ENCODE assay signal across 11 cellular contexts in genomic region chr14:23364604-23365352, GRCh38. TPM values are rescaled to one million over a fixed set of nuclear protein-coding genes. Genes with fewer than 3 reads are reported as not detected.
DNase-seq lines count a peak whose midpoint lies in the region; ATAC-seq, FAIRE-seq and TF ChIP-seq lines count a peak whose summit lies in the region.
"Had no signal": no experiment of that assay in that cellular context is flagged by ENCODE, and none has a peak within 500 bp of the region (broad histone marks: within the 10 kb centered on the region; RNA-seq: fewer than 3 reads in every experiment).

A gene with protein sequence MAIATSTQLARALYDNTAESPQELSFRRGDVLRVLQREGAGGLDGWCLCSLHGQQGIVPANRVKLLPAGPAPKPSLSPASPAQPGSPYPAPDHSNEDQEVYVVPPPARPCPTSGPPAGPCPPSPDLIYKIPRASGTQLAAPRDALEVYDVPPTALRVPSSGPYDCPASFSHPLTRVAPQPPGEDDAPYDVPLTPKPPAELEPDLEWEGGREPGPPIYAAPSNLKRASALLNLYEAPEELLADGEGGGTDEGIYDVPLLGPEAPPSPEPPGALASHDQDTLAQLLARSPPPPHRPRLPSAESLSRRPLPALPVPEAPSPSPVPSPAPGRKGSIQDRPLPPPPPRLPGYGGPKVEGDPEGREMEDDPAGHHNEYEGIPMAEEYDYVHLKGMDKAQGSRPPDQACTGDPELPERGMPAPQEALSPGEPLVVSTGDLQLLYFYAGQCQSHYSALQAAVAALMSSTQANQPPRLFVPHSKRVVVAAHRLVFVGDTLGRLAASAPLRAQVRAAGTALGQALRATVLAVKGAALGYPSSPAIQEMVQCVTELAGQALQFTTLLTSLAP (minus strand): TSS chr14:23365172. CDS start chr14:23365025, 147 bp downstream.

- FAIRE-seq in GM12892 (lab: Jason Lieb, UNC), result no peak
- FAIRE-seq: GM12878 had no signal

- intact Hi-C loops in sciatic nerve (cut with DNase I), result no loop called here

- DNase-seq in H7 (peak; percentile 89), cerebellum (ENCODE audit: low spot score) (peak; percentile 25), iPS-NIHi11 (ENCODE audit: low spot score) (peak; percentile 71), sciatic nerve (ENCODE audit: low spot score) (peak; percentile 79), GM12892 (ENCODE audit: insufficient read length) (no peak), NCI-H1417 treated with DMSO at 0.1 percent for 48 hours (lab: John Stamatoyannopoulos, UW) (no peak)
- DNase-seq in stimulated activated naive CD4-positive, alpha-beta T cell (lab: John Stamatoyannopoulos, UW), result no peak
- DNase-seq: activated CD8-positive, alpha-beta T cell treated with anti-CD3 and anti-CD28 coated beads for 36 hours; Kasumi-1 had no signal

- peaks cover 9% of the 10 kb centered on the region for H3K27me3 ChIP-seq in H7 (ENCODE audit: control insufficient read depth, insufficient read depth, low read length)

- peak; percentile 72 for ATAC-seq in sciatic nerve
- no peak for ATAC-seq in GM21717 (IDR thresholded peaks at IDR 0.05; ENCODE audit: unreplicated experiment)
- ATAC-seq: activated CD8-positive, alpha-beta T cell treated with anti-CD3 and anti-CD28 coated beads for 36 hours; GM12878 had no signal

- no peak for TF ChIP-seq POLR2A in GM12892 (IDR thresholded peaks at IDR 0.05; ENCODE audit: low read depth, low read length)

- no peaks in the 10 kb centered on the region; the same call in 1 of the 2 replicates for H3K36me3 ChIP-seq in H7 (replicated peaks; ENCODE audit: control insufficient read depth, insufficient read depth, low read length)

- H3K4me3 ChIP-seq in H7 (ENCODE audit: insufficient read depth, low read depth, low read length), result peak within 1 kb of the TSS; percentile 84
- H3K4me3 ChIP-seq: GM12878 had no signal

RNA-seq across cellular contexts. Expression of the gene that starts here (rescaled TPM):
- total RNA-seq in H7 (2014; rRNA removed; shearing (Covaris generic)), result 23.1 and 24.0 TPM in 2 replicates
- total RNA-seq in cerebellum (19.8 TPM), sciatic nerve (46.6 TPM)
- not detected for polyA plus RNA-seq in GM12892 (2012; ENCODE audit: missing spikeins)
- total RNA-seq: activated CD8-positive, alpha-beta T cell treated with anti-CD3 and anti-CD28 coated beads for 36 hours had no signal
- polyA plus RNA-seq: GM12878 had no signal

Comparison
In these comparisons a context has a peak if more than half of its experiments do, and no peak if none do; other contexts are left out.
1. DNase-seq: peak in H7 (single experiment), cerebellum (single experiment), iPS-NIHi11 (single experiment) and sciatic nerve (single experiment); none in GM12892 (single experiment), stimulated activated naive CD4-positive, alpha-beta T cell (0 of 6) and NCI-H1417 treated with DMSO at 0.1 percent for 48 hours (single experiment).